ENCODE assay signal across 7 cellular contexts in genomic region chr5:96807099-96807654, GRCh38. TPM values are rescaled to one million over a fixed set of nuclear protein-coding genes. Genes with fewer than 3 reads are reported as not detected.
A peak's percentile ranks its signal among the peaks of the same experiment; 100 is the strongest.
DNase-seq lines count a peak whose midpoint lies in the region; ATAC-seq and TF ChIP-seq lines count a peak whose summit lies in the region.

No MANE protein-coding gene starts in this region.

- DNase-seq in GDM1 (lab: John Stamatoyannopoulos, UW), result peak; percentile 48
- DNase-seq in HT1080 (ENCODE audit: low read depth), result peak; percentile 55
- peak; percentile 73 for DNase-seq in RKO (ENCODE audit: low spot score)
- no peak for DNase-seq in astrocyte of the cerebellum (ENCODE audit: low read depth)
- peak; percentile 87 to 94 (median 94) for DNase-seq in right cardiac atrium
- DNase-seq in posterior cingulate gyrus, result peak; percentile 61 to 96 (median 74)

- TF ChIP-seq CTCF in astrocyte of the cerebellum (IDR thresholded peaks at IDR 0.05; ENCODE audit: low read depth, low read length, missing control alignments), result no peak

- H3K9me3 ChIP-seq in right cardiac atrium (ENCODE audit: control insufficient read depth, low read length), result no peaks in the 10 kb centered on the region

- WGBS in right cardiac atrium, result under 1% methylated on average over 36 of the region's 36 CpGs

- ATAC-seq in GM21447 (IDR thresholded peaks at IDR 0.05; ENCODE audit: unreplicated experiment) (peak; percentile 37), right cardiac atrium (peak; percentile 85 to 86)

- H3K27me3 ChIP-seq in right cardiac atrium (ENCODE audit: control insufficient read depth, insufficient read depth), result no peaks in the 10 kb centered on the region

- intact Hi-C loops in right cardiac atrium (cut with DNase I), result no loop called here
- intact Hi-C loops in posterior cingulate gyrus (cut with DNase I), result loop anchor here (5.0 to 10.0 kb wide), 3 partner anchors 55 to 338 kb away; partner anchors contain the start of genes ERAP2 and LIX1

- H3K27ac ChIP-seq in right cardiac atrium (ENCODE audit: low read length), result peak overlapping the region; percentile 99

- H3K4me3 ChIP-seq in astrocyte of the cerebellum (ENCODE audit: low read depth, low read length), result peak overlapping the region; percentile 66
- peak overlapping the region; percentile 67 for H3K4me3 ChIP-seq in right cardiac atrium (ENCODE audit: low read length)

- peaks cover 2% of the 10 kb centered on the region for H3K4me1 ChIP-seq in right cardiac atrium (ENCODE audit: control insufficient read depth, insufficient read depth, low read length)

- in situ Hi-C loops in astrocyte of the cerebellum (cut with HindIII; ENCODE audit: low sequenced_read_pairs), result no loop called here

RNA-seq across cellular contexts. Expression of gene ERAP1, which starts 0.6 kb away (rescaled TPM):
- total RNA-seq in HT1080 (2014; rRNA removed; shearing (Covaris generic)), result 17.3 and 26.2 TPM in 2 replicates
- 10.4 and 14.0 TPM in 2 replicates for polyA plus RNA-seq in HT1080 (2015; cell fraction: cytosol; rRNA removed)
- polyA plus RNA-seq in HT1080 (2015; cell fraction: nucleus; rRNA removed), result 59.8 and 66.1 TPM in 2 replicates
- 10 to 100 TPM; 36.3 to 50.0 (median 40.9) TPM for total RNA-seq in right cardiac atrium
- polyA plus RNA-seq in right cardiac atrium, result 7.7 TPM
